1 cellular context compared by ENCODE assay signal in the genomic region with DNA sequence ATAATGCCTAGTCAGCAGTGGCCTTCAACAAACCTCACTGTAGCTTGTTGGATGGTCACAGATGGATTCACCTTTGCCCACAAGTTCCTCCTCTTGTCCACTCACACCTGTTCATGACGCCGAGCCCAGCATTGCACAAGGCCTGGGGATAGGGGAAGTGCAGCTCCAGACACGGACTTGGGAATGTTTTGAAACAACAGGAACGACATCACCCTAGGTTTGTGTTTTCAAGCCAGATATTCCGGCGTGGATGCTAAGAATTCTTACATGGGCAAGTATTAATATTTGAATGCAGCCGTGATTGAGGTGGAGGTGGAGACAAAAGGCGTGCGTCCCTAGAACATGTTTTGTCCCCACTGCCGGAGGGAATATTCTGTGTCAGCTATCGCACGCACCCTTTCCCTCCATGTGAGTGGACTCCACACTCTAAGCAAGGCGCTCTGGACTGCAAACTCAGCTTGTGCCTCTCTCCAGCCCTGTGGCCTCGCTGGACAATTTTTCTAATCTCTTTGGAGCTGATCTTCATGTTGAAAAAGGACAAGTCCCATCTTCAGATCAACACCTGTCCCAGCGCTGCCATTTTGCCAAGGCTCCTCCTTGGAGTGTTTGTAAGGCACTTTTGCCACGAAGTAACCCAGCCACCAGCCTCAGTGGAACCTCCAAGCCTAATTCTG.
A peak's percentile ranks its signal among the peaks of the same experiment; 100 is the strongest.
TF ChIP-seq lines count a peak whose summit lies in the region.

No MANE protein-coding gene starts in this region.

TF ChIP-seq in HepG2, 621 proteins besides CTCF, POLR2A, EP300 and RAD21 (continued from another document and continues in another):
- TF ChIP-seq, protein P1, sequence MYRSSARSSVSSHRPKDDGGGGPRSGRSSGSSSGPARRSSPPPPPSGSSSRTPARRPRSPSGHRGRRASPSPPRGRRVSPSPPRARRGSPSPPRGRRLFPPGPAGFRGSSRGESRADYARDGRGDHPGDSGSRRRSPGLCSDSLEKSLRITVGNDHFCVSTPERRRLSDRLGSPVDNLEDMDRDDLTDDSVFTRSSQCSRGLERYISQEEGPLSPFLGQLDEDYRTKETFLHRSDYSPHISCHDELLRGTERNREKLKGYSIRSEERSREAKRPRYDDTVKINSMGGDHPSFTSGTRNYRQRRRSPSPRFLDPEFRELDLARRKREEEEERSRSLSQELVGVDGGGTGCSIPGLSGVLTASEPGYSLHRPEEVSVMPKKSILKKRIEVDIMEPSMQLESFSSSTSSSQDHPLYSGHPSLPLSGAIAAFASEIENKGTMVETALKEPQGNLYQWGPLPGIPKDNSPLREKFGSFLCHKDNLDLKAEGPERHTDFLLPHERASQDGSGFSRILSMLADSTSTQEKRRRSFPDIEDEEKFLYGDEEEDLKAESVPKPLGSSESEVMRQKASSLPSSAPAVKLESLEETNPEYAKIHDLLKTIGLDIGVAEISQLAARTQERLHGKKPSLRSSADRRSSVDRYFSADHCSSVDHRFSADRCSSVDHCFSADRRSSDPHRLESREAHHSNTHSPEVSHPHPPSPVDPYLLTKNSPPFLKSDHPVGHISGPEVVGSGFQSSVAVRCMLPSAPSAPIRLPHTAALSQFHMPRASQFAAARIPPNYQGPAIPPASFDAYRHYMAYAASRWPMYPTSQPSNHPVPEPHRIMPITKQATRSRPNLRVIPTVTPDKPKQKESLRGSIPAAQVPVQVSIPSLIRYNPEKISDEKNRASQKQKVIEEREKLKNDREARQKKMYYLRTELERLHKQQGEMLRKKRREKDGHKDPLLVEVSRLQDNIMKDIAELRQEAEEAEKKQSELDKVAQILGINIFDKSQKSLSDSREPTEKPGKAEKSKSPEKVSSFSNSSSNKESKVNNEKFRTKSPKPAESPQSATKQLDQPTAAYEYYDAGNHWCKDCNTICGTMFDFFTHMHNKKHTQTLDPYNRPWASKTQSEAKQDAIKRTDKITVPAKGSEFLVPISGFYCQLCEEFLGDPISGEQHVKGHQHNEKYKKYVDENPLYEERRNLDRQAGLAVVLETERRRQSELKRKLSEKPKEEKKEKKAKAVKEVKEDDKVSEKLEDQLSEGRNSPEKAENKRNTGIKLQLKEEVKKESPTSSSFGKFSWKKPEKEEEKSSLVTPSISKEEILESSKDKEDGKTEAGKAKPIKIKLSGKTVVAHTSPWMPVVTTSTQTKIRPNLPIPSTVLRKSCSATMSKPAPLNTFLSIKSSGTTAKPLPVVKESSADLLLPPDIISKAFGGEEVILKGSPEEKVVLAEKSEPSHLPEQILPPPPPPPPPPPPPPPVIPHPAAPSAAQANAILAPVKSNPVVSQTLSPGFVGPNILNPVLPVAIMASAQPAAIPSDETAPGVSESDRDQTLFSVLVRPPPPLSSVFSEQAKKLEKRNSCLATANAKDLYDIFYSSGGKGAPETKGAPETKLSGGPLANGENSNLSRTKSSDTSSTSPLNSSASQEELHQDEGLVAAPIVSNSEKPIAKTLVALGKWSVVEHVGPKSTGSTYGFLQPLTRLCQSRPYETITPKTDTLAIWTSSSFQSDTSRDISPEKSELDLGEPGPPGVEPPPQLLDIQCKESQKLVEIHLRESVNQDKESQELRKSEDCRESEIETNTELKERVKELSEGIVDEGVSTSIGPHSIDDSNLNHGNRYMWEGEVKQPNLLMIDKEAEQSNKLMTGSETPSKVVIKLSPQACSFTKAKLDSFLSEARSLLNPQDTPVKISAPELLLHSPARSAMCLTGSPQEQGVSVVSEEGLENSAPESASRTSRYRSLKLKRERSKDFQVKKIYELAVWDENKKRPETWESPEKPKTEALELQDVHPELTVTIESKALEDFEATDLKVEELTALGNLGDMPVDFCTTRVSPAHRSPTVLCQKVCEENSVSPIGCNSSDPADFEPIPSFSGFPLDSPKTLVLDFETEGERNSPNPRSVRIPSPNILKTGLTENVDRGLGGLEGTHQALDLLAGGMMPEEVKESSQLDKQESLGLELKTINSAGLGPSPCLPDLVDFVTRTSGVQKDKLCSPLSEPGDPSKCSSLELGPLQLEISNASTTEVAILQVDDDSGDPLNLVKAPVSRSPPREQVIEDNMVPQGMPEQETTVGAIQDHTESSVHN (CRISPR knock-in tag; IDR thresholded peaks at IDR 0.05) = 0 out of 2 replicates have a peak, but pooled peaks have one; percentile 13
- no peak for TF ChIP-seq HNRNPUL1 (IDR thresholded peaks at IDR 0.05; ENCODE audit: low read depth, low read length)
- TF ChIP-seq PHF20 (CRISPR knock-in tag; IDR thresholded peaks at IDR 0.05) = peak; percentile 52; the same call in 1 of the 2 replicates
- TF ChIP-seq ZNF501 (CRISPR knock-in tag; IDR thresholded peaks at IDR 0.05) = 0 out of 2 replicates have a peak, but pooled peaks have one; percentile 26
- peak; percentile 77 for TF ChIP-seq ZFX (CRISPR knock-in tag; IDR thresholded peaks at IDR 0.05; ENCODE audit: low read depth)
- peak; percentile 69; the same call in 1 of the 2 replicates for TF ChIP-seq YEATS4 (CRISPR knock-in tag; IDR thresholded peaks at IDR 0.05; ENCODE audit: borderline replicate concordance)
- TF ChIP-seq HMG20B (CRISPR knock-in tag; conservative IDR thresholded peaks at IDR 0.05) = 0 out of 2 replicates have a peak, but pooled peaks have one; percentile 34
- 0 out of 2 replicates have a peak, but pooled peaks have one; percentile 57 for TF ChIP-seq ZNF761 (CRISPR knock-in tag; conservative IDR thresholded peaks at IDR 0.05)
- TF ChIP-seq, protein P2, sequence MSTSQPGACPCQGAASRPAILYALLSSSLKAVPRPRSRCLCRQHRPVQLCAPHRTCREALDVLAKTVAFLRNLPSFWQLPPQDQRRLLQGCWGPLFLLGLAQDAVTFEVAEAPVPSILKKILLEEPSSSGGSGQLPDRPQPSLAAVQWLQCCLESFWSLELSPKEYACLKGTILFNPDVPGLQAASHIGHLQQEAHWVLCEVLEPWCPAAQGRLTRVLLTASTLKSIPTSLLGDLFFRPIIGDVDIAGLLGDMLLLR (CRISPR knock-in tag; IDR thresholded peaks at IDR 0.05) = 0 out of 2 replicates have a peak, but pooled peaks have one; percentile 13
- peak; percentile 64 for TF ChIP-seq ZNF607 (CRISPR knock-in tag; IDR thresholded peaks at IDR 0.05; ENCODE audit: borderline replicate concordance)
- peak; percentile 74; the same call in 1 of the 2 replicates for TF ChIP-seq ZSCAN25 (CRISPR knock-in tag; IDR thresholded peaks at IDR 0.05)
- TF ChIP-seq TBX2 (CRISPR knock-in tag; IDR thresholded peaks at IDR 0.05; ENCODE audit: borderline replicate concordance) = peak; percentile 73
- TF ChIP-seq IRX3 (CRISPR knock-in tag; IDR thresholded peaks at IDR 0.05; ENCODE audit: borderline replicate concordance, low read depth) = no peak
- TF ChIP-seq SOX5 (CRISPR knock-in tag; IDR thresholded peaks at IDR 0.05; ENCODE audit: borderline replicate concordance) = 0 out of 2 replicates have a peak, but pooled peaks have one; percentile 27
- TF ChIP-seq MIER2 (CRISPR knock-in tag; IDR thresholded peaks at IDR 0.05) = 0 out of 2 replicates have a peak, but pooled peaks have one; percentile 45
- TF ChIP-seq CREB1 (IDR thresholded peaks at IDR 0.05) = peak; percentile 47; the same call in 1 of the 2 replicates
- TF ChIP-seq CREB1 (CRISPR knock-in tag; IDR thresholded peaks at IDR 0.05) = peak; percentile 83
- TF ChIP-seq RARA (CRISPR knock-in tag; IDR thresholded peaks at IDR 0.05) = peak; percentile 49
- TF ChIP-seq, protein P3, sequence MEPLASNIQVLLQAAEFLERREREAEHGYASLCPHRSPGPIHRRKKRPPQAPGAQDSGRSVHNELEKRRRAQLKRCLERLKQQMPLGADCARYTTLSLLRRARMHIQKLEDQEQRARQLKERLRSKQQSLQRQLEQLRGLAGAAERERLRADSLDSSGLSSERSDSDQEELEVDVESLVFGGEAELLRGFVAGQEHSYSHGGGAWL (CRISPR knock-in tag; IDR thresholded peaks at IDR 0.05) = 0 out of 2 replicates have a peak, but pooled peaks have one; percentile 38
- peak; percentile 54; the same call in 1 of the 2 replicates for TF ChIP-seq PHF21A (CRISPR knock-in tag; IDR thresholded peaks at IDR 0.05)
- TF ChIP-seq, protein P4, sequence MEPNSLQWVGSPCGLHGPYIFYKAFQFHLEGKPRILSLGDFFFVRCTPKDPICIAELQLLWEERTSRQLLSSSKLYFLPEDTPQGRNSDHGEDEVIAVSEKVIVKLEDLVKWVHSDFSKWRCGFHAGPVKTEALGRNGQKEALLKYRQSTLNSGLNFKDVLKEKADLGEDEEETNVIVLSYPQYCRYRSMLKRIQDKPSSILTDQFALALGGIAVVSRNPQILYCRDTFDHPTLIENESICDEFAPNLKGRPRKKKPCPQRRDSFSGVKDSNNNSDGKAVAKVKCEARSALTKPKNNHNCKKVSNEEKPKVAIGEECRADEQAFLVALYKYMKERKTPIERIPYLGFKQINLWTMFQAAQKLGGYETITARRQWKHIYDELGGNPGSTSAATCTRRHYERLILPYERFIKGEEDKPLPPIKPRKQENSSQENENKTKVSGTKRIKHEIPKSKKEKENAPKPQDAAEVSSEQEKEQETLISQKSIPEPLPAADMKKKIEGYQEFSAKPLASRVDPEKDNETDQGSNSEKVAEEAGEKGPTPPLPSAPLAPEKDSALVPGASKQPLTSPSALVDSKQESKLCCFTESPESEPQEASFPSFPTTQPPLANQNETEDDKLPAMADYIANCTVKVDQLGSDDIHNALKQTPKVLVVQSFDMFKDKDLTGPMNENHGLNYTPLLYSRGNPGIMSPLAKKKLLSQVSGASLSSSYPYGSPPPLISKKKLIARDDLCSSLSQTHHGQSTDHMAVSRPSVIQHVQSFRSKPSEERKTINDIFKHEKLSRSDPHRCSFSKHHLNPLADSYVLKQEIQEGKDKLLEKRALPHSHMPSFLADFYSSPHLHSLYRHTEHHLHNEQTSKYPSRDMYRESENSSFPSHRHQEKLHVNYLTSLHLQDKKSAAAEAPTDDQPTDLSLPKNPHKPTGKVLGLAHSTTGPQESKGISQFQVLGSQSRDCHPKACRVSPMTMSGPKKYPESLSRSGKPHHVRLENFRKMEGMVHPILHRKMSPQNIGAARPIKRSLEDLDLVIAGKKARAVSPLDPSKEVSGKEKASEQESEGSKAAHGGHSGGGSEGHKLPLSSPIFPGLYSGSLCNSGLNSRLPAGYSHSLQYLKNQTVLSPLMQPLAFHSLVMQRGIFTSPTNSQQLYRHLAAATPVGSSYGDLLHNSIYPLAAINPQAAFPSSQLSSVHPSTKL (CRISPR knock-in tag; IDR thresholded peaks at IDR 0.05) = peak; percentile 12; the same call in 1 of the 2 replicates
- TF ChIP-seq YEATS2 (CRISPR knock-in tag; IDR thresholded peaks at IDR 0.05; ENCODE audit: borderline replicate concordance) = 0 out of 2 replicates have a peak, but pooled peaks have one; percentile 29
- no peak for TF ChIP-seq ZNF460 (CRISPR knock-in tag; IDR thresholded peaks at IDR 0.05; ENCODE audit: borderline replicate concordance)
- peak; percentile 42 for TF ChIP-seq DMAP1 (CRISPR knock-in tag; IDR thresholded peaks at IDR 0.05)
- TF ChIP-seq ATF7-NPFF (CRISPR knock-in tag; IDR thresholded peaks at IDR 0.05; ENCODE audit: low read depth) = peak; percentile 64; the same call in 1 of the 2 replicates
- no peak for TF ChIP-seq HMGA1 (CRISPR knock-in tag; conservative IDR thresholded peaks at IDR 0.05)
- TF ChIP-seq EZH2 (conservative IDR thresholded peaks at IDR 0.05; ENCODE audit: low read depth, low read length) = no peak
- TF ChIP-seq, protein P5, sequence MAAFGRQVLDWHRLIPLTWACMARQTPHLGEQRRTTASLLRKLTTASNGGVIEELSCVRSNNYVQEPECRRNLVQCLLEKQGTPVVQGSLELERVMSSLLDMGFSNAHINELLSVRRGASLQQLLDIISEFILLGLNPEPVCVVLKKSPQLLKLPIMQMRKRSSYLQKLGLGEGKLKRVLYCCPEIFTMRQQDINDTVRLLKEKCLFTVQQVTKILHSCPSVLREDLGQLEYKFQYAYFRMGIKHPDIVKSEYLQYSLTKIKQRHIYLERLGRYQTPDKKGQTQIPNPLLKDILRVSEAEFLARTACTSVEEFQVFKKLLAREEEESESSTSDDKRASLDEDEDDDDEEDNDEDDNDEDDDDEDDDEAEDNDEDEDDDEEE (CRISPR knock-in tag; IDR thresholded peaks at IDR 0.05) = no peak
- peak; percentile 54; the same call in 1 of the 2 replicates for TF ChIP-seq REPIN1 (CRISPR knock-in tag; IDR thresholded peaks at IDR 0.05; ENCODE audit: borderline replicate concordance, low read depth)
- peak; percentile 40; the same call in 1 of the 2 replicates for TF ChIP-seq ZNF792 (CRISPR knock-in tag; IDR thresholded peaks at IDR 0.05)
- TF ChIP-seq, protein P6, sequence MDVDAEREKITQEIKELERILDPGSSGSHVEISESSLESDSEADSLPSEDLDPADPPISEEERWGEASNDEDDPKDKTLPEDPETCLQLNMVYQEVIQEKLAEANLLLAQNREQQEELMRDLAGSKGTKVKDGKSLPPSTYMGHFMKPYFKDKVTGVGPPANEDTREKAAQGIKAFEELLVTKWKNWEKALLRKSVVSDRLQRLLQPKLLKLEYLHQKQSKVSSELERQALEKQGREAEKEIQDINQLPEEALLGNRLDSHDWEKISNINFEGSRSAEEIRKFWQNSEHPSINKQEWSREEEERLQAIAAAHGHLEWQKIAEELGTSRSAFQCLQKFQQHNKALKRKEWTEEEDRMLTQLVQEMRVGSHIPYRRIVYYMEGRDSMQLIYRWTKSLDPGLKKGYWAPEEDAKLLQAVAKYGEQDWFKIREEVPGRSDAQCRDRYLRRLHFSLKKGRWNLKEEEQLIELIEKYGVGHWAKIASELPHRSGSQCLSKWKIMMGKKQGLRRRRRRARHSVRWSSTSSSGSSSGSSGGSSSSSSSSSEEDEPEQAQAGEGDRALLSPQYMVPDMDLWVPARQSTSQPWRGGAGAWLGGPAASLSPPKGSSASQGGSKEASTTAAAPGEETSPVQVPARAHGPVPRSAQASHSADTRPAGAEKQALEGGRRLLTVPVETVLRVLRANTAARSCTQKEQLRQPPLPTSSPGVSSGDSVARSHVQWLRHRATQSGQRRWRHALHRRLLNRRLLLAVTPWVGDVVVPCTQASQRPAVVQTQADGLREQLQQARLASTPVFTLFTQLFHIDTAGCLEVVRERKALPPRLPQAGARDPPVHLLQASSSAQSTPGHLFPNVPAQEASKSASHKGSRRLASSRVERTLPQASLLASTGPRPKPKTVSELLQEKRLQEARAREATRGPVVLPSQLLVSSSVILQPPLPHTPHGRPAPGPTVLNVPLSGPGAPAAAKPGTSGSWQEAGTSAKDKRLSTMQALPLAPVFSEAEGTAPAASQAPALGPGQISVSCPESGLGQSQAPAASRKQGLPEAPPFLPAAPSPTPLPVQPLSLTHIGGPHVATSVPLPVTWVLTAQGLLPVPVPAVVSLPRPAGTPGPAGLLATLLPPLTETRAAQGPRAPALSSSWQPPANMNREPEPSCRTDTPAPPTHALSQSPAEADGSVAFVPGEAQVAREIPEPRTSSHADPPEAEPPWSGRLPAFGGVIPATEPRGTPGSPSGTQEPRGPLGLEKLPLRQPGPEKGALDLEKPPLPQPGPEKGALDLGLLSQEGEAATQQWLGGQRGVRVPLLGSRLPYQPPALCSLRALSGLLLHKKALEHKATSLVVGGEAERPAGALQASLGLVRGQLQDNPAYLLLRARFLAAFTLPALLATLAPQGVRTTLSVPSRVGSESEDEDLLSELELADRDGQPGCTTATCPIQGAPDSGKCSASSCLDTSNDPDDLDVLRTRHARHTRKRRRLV (CRISPR knock-in tag; IDR thresholded peaks at IDR 0.05) = no peak
- no peak for TF ChIP-seq TOE1 (CRISPR knock-in tag; IDR thresholded peaks at IDR 0.05)
